Comparison of ENCODE assay signal across 8 cellular contexts in the genomic region with DNA sequence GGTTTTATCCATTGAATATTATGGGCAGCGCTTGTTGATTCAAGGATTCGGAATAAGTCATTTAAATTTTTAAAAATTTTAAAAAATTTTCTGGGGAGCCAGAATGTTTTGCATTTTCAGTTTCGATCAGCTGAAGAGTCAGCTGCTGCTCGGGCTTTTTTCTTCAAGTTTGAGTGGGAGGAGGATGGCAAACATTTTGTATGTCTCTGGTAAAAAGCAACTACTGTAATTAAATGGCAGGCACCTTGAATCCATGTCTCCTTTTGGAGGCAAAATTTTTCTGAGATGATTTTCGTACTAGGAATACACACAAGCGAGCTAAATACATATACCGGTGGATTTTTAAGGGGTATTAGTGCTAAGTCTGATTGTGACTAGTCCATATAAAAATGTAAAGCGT. TPM values are rescaled to one million over a fixed set of nuclear protein-coding genes. Genes with fewer than 3 reads are reported as not detected.
DNase-seq lines count a peak whose midpoint lies in the region; ATAC-seq and TF ChIP-seq lines count a peak whose summit lies in the region.

No MANE protein-coding gene starts in this region.

- H3K4me1 ChIP-seq in CD4-positive, CD25-positive, alpha-beta regulatory T cell (ENCODE audit: control insufficient read depth, insufficient read depth, low read length, poor library complexity, severe bottlenecking): peaks cover 32% of the 10 kb centered on the region
- no peaks in the 10 kb centered on the region for H3K4me1 ChIP-seq in prostate gland (replicated peaks)

- ATAC-seq in CD4-positive, CD25-positive, alpha-beta regulatory T cell (ENCODE audit: low read depth in 2 of 2): no peak
- peak; percentile 40 for ATAC-seq in GM19395 (IDR thresholded peaks at IDR 0.05; ENCODE audit: unreplicated experiment)
- ATAC-seq in HG03460 (IDR thresholded peaks at IDR 0.05; ENCODE audit: unreplicated experiment): peak; percentile 29

- CTCF ChIA-PET in activated CD4-positive, alpha-beta T cell treated with anti-CD3 and anti-CD28 coated beads, Interleukin-2, amount 10 ng/mL, durations not matched to agents 7 days and 5 days (lab: Charles Lee): interaction anchor here (1.2 kb wide), 1 partner anchor 26 kb away, joined by 4 read pairs; no protein-coding TSS in a partner anchor

- H3K4me3 ChIP-seq in CD4-positive, CD25-positive, alpha-beta regulatory T cell (ENCODE audit: low read depth, low read length): peak overlapping the region; percentile 97
- H3K4me3 ChIP-seq in fibroblast of the aortic adventitia (ENCODE audit: low read depth, low read length): peak overlapping the region; percentile 99
- H3K4me3 ChIP-seq in prostate gland: peak overlapping the region; percentile 73

- TF ChIP-seq CTCF in fibroblast of the aortic adventitia (IDR thresholded peaks at IDR 0.05; ENCODE audit: insufficient read depth, low read length): no peak
- TF ChIP-seq CTCF in prostate gland (IDR thresholded peaks at IDR 0.05): no peak

- peak in 2 of 3 donors; percentile 47 to 67 for DNase-seq in CD4-positive, CD25-positive, alpha-beta regulatory T cell
- DNase-seq in activated CD4-positive, alpha-beta T cell treated with anti-CD3 and anti-CD28 coated beads, Interleukin-2, amount 10 ng/mL, durations not matched to agents 7 days and 5 days: peak; percentile 51
- peak; percentile 39 for DNase-seq in fibroblast of the aortic adventitia (ENCODE audit: low read depth)
- no peak for DNase-seq in prostate gland (ENCODE audit: low spot score)
- no peak for DNase-seq in NCI-H2081 treated with DMSO at 0.1 percent for 48 hours (lab: John Stamatoyannopoulos, UW)
- DNase-seq in NCI-H128 (lab: John Stamatoyannopoulos, UW; ENCODE audit: unreplicated experiment): no peak

- no peaks in the 10 kb centered on the region for H3K27me3 ChIP-seq in CD4-positive, CD25-positive, alpha-beta regulatory T cell (ENCODE audit: control insufficient read depth, insufficient read depth, low read length)
- H3K27me3 ChIP-seq in prostate gland (replicated peaks; ENCODE audit: insufficient read depth): no peaks in the 10 kb centered on the region

- 2% methylated on average over 8 of the region's 8 CpGs for WGBS in prostate gland

- POLR2A ChIA-PET in activated CD4-positive, alpha-beta T cell treated with anti-CD3 and anti-CD28 coated beads, Interleukin-2, amount 10 ng/mL, durations not matched to agents 7 days and 5 days (lab: Charles Lee): interaction anchor here (1.1 kb wide), 1 partner anchor 92 kb away, joined by 3 read pairs; no protein-coding TSS in a partner anchor

- H3K36me3 Mint-ChIP-seq in CD4-positive, CD25-positive, alpha-beta regulatory T cell: peaks cover 11% of the 10 kb centered on the region
- H3K36me3 Mint-ChIP-seq in activated CD4-positive, alpha-beta T cell treated with anti-CD3 and anti-CD28 coated beads, Interleukin-2, amount 10 ng/mL, durations not matched to agents 7 days and 5 days (ENCODE audit: low read depth): peaks cover 27% of the 10 kb centered on the region

- no peaks in the 10 kb centered on the region for H3K9me3 ChIP-seq in CD4-positive, CD25-positive, alpha-beta regulatory T cell (ENCODE audit: control insufficient read depth in 2 of 2, low read length in 2 of 2)
- no peaks in the 10 kb centered on the region for H3K9me3 ChIP-seq in prostate gland

- H3K27me3 Mint-ChIP-seq in CD4-positive, CD25-positive, alpha-beta regulatory T cell: no peaks in the 10 kb centered on the region
- no peaks in the 10 kb centered on the region for H3K27me3 Mint-ChIP-seq in activated CD4-positive, alpha-beta T cell treated with anti-CD3 and anti-CD28 coated beads, Interleukin-2, amount 10 ng/mL, durations not matched to agents 7 days and 5 days

- peaks cover 20% of the 10 kb centered on the region for H3K36me3 ChIP-seq in CD4-positive, CD25-positive, alpha-beta regulatory T cell (ENCODE audit: control insufficient read depth, insufficient read depth, low read length)
- H3K36me3 ChIP-seq in prostate gland: no peaks in the 10 kb centered on the region

- H3K27ac ChIP-seq in CD4-positive, CD25-positive, alpha-beta regulatory T cell (ENCODE audit: insufficient read depth, low read length, poor library complexity, severe bottlenecking): peak overlapping the region; percentile 86
- H3K27ac ChIP-seq in prostate gland: peak overlapping the region; percentile 93

- H3K9me3 Mint-ChIP-seq in CD4-positive, CD25-positive, alpha-beta regulatory T cell: no peaks in the 10 kb centered on the region
- H3K9me3 Mint-ChIP-seq in activated CD4-positive, alpha-beta T cell treated with anti-CD3 and anti-CD28 coated beads, Interleukin-2, amount 10 ng/mL, durations not matched to agents 7 days and 5 days: no peaks in the 10 kb centered on the region

- intact Hi-C loops in prostate gland (cut with DNase I): no loop called here

- peaks cover 17 to 53% (median 38%) of the 10 kb centered on the region in 4 donors for H3K4me1 Mint-ChIP-seq in CD4-positive, CD25-positive, alpha-beta regulatory T cell
- H3K4me1 Mint-ChIP-seq in activated CD4-positive, alpha-beta T cell treated with anti-CD3 and anti-CD28 coated beads, Interleukin-2, amount 10 ng/mL, durations not matched to agents 7 days and 5 days: peaks cover 44% of the 10 kb centered on the region

- H3K4me3 Mint-ChIP-seq in CD4-positive, CD25-positive, alpha-beta regulatory T cell: peak overlapping the region; percentile 98 to 100 (median 98)
- H3K4me3 Mint-ChIP-seq in activated CD4-positive, alpha-beta T cell treated with anti-CD3 and anti-CD28 coated beads, Interleukin-2, amount 10 ng/mL, durations not matched to agents 7 days and 5 days: peak overlapping the region; percentile 93

- TF ChIP-seq POLR2A in prostate gland (IDR thresholded peaks at IDR 0.05): no peak

- H3K27ac Mint-ChIP-seq in CD4-positive, CD25-positive, alpha-beta regulatory T cell: peak overlapping the region; percentile 97 to 99 (median 98)
- H3K27ac Mint-ChIP-seq in activated CD4-positive, alpha-beta T cell treated with anti-CD3 and anti-CD28 coated beads, Interleukin-2, amount 10 ng/mL, durations not matched to agents 7 days and 5 days: peak overlapping the region; percentile 99

RNA-seq across cellular contexts. Expression of gene C3orf38, which starts 0.6 kb away (rescaled TPM):
- 46.9 TPM for total RNA-seq in CD4-positive, CD25-positive, alpha-beta regulatory T cell
- 10 to 100 TPM; 20.0 to 25.4 (median 23.5) TPM for polyA plus RNA-seq in CD4-positive, CD25-positive, alpha-beta regulatory T cell
- total RNA-seq in activated CD4-positive, alpha-beta T cell treated with anti-CD3 and anti-CD28 coated beads, Interleukin-2, amount 10 ng/mL, durations not matched to agents 7 days and 5 days: 10 to 100 TPM; 30.5 to 40.1 TPM
- total RNA-seq in fibroblast of the aortic adventitia (ENCODE audit: low replicate concordance) (17.3 and 42.4 TPM in 2 replicates), prostate gland (10 to 100 TPM; 16.0 to 33.3 TPM)

Comparison
In these comparisons a context has a peak if more than half of its experiments do, and no peak if none do; other contexts are left out.
1. ATAC-seq: peak in GM19395 (single experiment) and HG03460 (single experiment); none in CD4-positive, CD25-positive, alpha-beta regulatory T cell (0 of 2).
2. DNase-seq: peak in CD4-positive, CD25-positive, alpha-beta regulatory T cell (2 of 3), activated CD4-positive, alpha-beta T cell treated with anti-CD3 and anti-CD28 coated beads, Interleukin-2, amount 10 ng/mL, durations not matched to agents 7 days and 5 days (single experiment) and fibroblast of the aortic adventitia (single experiment); none in prostate gland (single experiment), NCI-H2081 treated with DMSO at 0.1 percent for 48 hours (single experiment) and NCI-H128 (single experiment).
3. Peak in every context shown above with its lines, with median percentiles within 50 percentile points of each other: H3K4me3 ChIP-seq.